In the genomic region with DNA sequence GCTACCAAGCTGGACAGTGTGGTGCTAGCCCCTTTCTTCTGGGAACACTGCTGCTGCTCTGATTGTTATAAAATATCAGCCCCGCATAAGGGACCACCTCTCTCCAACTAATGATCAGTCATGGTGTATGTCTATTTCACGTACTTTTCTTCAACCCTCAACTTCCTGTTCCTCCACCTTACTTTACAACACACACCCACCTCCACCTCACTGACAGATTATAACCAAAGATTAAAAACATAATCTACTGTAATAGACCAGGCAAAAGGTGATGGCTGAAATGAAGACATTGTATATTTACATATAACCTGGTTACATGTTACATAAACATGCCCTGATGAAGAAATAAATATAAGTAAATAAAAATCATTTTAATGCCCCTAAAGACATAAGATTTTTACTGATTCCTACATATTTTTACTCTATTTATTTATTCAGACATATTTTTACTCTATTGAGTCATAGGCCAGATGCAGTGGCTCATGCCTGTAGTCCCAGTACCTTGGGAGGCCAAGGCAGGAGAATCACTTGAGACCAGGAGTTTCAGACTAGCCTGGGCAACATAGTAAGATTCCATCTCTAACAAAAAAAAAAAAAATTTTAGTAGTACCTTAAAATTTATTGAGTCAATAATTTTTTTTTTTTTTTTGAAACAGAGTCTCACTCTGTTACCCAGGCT, we compare ENCODE assay signal across 21 cellular contexts. TPM values are rescaled to one million over a fixed set of nuclear protein-coding genes. Genes with fewer than 3 reads are reported as not detected.
DNase-seq lines count a peak whose midpoint lies in the region; ATAC-seq and TF ChIP-seq lines count a peak whose summit lies in the region.
"Had no signal": no experiment of that assay in that cellular context is flagged by ENCODE, and none has a peak within 500 bp of the region (broad histone marks: within the 10 kb centered on the region; RNA-seq: fewer than 3 reads in every experiment).

No MANE protein-coding gene starts in this region.

- CTCF ChIA-PET in CD4-positive, alpha-beta T cell (lab: Charles Lee), result no interaction called here

- H3K4me1 Mint-ChIP-seq in CD4-positive, alpha-beta T cell (ENCODE audit: low read depth), result peaks cover 38% of the 10 kb centered on the region
- H3K4me1 Mint-ChIP-seq in activated T-helper 2 cell treated with anti-CD3 and anti-CD28 coated beads, Interferon-gamma antibody, Interleukin-2, Interleukin-4, amounts not matched to agents 10 μg/mL and 5 μg/mL and 100 μg/mL, durations not matched to agents 14 hours and 24 hours and 36 hours (ENCODE audit: low read depth), result peaks cover 35% of the 10 kb centered on the region

- no peaks in the 10 kb centered on the region for H3K27me3 Mint-ChIP-seq in CD4-positive, alpha-beta T cell
- no peaks in the 10 kb centered on the region for H3K27me3 Mint-ChIP-seq in activated T-helper 2 cell treated with anti-CD3 and anti-CD28 coated beads, Interferon-gamma antibody, Interleukin-2, Interleukin-4, amounts not matched to agents 10 μg/mL and 5 μg/mL and 100 μg/mL, durations not matched to agents 14 hours and 24 hours and 36 hours (ENCODE audit: low read depth)
- H3K27me3 Mint-ChIP-seq: B cell had no signal

- TF ChIP-seq CTCF in CD4-positive, alpha-beta T cell (IDR thresholded peaks at IDR 0.05), result no peak

- no peaks in the 10 kb centered on the region for H3K4me1 ChIP-seq in muscle layer of colon (ENCODE audit: insufficient read depth, low read length)

- H3K36me3 ChIP-seq in muscle layer of colon (ENCODE audit: insufficient read depth, low read length), result no peaks in the 10 kb centered on the region

- H3K9me3 Mint-ChIP-seq in CD4-positive, alpha-beta T cell, result no peaks in the 10 kb centered on the region
- peaks cover 9% of the 10 kb centered on the region for H3K9me3 Mint-ChIP-seq in activated T-helper 2 cell treated with anti-CD3 and anti-CD28 coated beads, Interferon-gamma antibody, Interleukin-2, Interleukin-4, amounts not matched to agents 10 μg/mL and 5 μg/mL and 100 μg/mL, durations not matched to agents 14 hours and 24 hours and 36 hours

- peak overlapping the region; percentile 11 for H3K4me3 Mint-ChIP-seq in CD4-positive, alpha-beta T cell
- no peak overlapping the region for H3K4me3 Mint-ChIP-seq in activated T-helper 2 cell treated with anti-CD3 and anti-CD28 coated beads, Interferon-gamma antibody, Interleukin-2, Interleukin-4, amounts not matched to agents 10 μg/mL and 5 μg/mL and 100 μg/mL, durations not matched to agents 14 hours and 24 hours and 36 hours (ENCODE audit: low read depth)
- H3K4me3 Mint-ChIP-seq: B cell had no signal

- no peak overlapping the region for H3K4me3 ChIP-seq in muscle layer of colon (ENCODE audit: low read depth in 1 of 2, low read length in 2 of 2)
- H3K4me3 ChIP-seq: cardiac muscle cell had no signal

- no peak overlapping the region for H3K27ac ChIP-seq in CD4-positive, alpha-beta T cell (ENCODE audit: low read depth, low read length)
- H3K27ac ChIP-seq in muscle layer of colon (ENCODE audit: low read depth, low read length), result peak overlapping the region; percentile 13
- H3K27ac ChIP-seq: cardiac muscle cell had no signal

- H3K9me3 ChIP-seq in CD4-positive, alpha-beta T cell (ENCODE audit: control insufficient read depth, low read length), result no peaks in the 10 kb centered on the region
- H3K9me3 ChIP-seq in muscle layer of colon (ENCODE audit: low read length), result no peaks in the 10 kb centered on the region

- POLR2A ChIA-PET in CD4-positive, alpha-beta T cell (lab: Charles Lee), result no interaction called here

- peak; percentile 95 for ATAC-seq in CD4-positive, alpha-beta T cell (ENCODE audit: poor library complexity)
- no peak for ATAC-seq in GM19035 (IDR thresholded peaks at IDR 0.05; ENCODE audit: unreplicated experiment)
- ATAC-seq in HG02610 (IDR thresholded peaks at IDR 0.05; ENCODE audit: unreplicated experiment), result no peak
- ATAC-seq in GM18511 (IDR thresholded peaks at IDR 0.05; ENCODE audit: unreplicated experiment), result no peak

- intact Hi-C loops in CD4-positive, alpha-beta T cell (cut with DNase I, micrococcal nuclease), result loop anchor here in 1 of 2 experiments (5.0 kb wide), 1 partner anchor 42 kb away; no protein-coding TSS in a partner anchor
- intact Hi-C loops in activated T-helper 2 cell treated with anti-CD3 and anti-CD28 coated beads, Interferon-gamma antibody, Interleukin-2, Interleukin-4, amounts not matched to agents 10 μg/mL and 5 μg/mL and 100 μg/mL, durations not matched to agents 14 hours and 24 hours and 36 hours (cut with micrococcal nuclease), result loop anchor here (1.0 to 2.0 kb wide), 3 partner anchors 23 to 68 kb away; no protein-coding TSS in a partner anchor

- no peaks in the 10 kb centered on the region for H3K27me3 ChIP-seq in CD4-positive, alpha-beta T cell (ENCODE audit: control insufficient read depth, insufficient read depth, low read length)
- no peaks in the 10 kb centered on the region for H3K27me3 ChIP-seq in muscle layer of colon (ENCODE audit: control insufficient read depth in 1 of 2, insufficient read depth in 2 of 2, low read length in 2 of 2)
- H3K27me3 ChIP-seq: cardiac muscle cell had no signal

- H3K9ac ChIP-seq in muscle layer of colon (ENCODE audit: low read length), result no peak overlapping the region

- peak overlapping the region; percentile 6 for H3K27ac Mint-ChIP-seq in CD4-positive, alpha-beta T cell
- peak overlapping the region; percentile 73 for H3K27ac Mint-ChIP-seq in activated T-helper 2 cell treated with anti-CD3 and anti-CD28 coated beads, Interferon-gamma antibody, Interleukin-2, Interleukin-4, amounts not matched to agents 10 μg/mL and 5 μg/mL and 100 μg/mL, durations not matched to agents 14 hours and 24 hours and 36 hours
- H3K27ac Mint-ChIP-seq: B cell had no signal

- DNase-seq in CD4-positive, alpha-beta T cell, result no peak
- peak; percentile 34 for DNase-seq in EL
- DNase-seq in activated T-helper 2 cell treated with anti-CD3 and anti-CD28 coated beads, Interferon-gamma antibody, Interleukin-2, Interleukin-4, amounts not matched to agents 10 μg/mL and 5 μg/mL and 100 μg/mL, durations not matched to agents 14 hours and 24 hours and 36 hours (ENCODE audit: low spot score), result no peak
- DNase-seq in NCI-H446 treated with DMSO at 0.1 percent for 48 hours (lab: John Stamatoyannopoulos, UW), result no peak
- DNase-seq: activated CD4-positive, alpha-beta T cell treated with anti-CD3 and anti-CD28 coated beads for 4 hours; activated gamma-delta T cell; DMS53; effector CD8-positive, alpha-beta T cell; H7; Kasumi-1; NCI-H1436 treated with DMSO at 0.1 percent for 48 hours; NCI-H2227 treated with DMSO at 0.1 percent for 48 hours; nucleus accumbens; stimulated activated CD4-positive, alpha-beta T cell treated with anti-CD3 and anti-CD28 coated beads, Interleukin-4, amount 100 ng/mL, for 4 hours; trophoblast cell had no signal

- peaks cover 21% of the 10 kb centered on the region for H3K36me3 Mint-ChIP-seq in CD4-positive, alpha-beta T cell (ENCODE audit: low read depth)
- H3K36me3 Mint-ChIP-seq in activated T-helper 2 cell treated with anti-CD3 and anti-CD28 coated beads, Interferon-gamma antibody, Interleukin-2, Interleukin-4, amounts not matched to agents 10 μg/mL and 5 μg/mL and 100 μg/mL, durations not matched to agents 14 hours and 24 hours and 36 hours (ENCODE audit: low read depth), result peaks cover 68% of the 10 kb centered on the region

RNA-seq across cellular contexts. Expression of a gene that starts 12.8 kb away (rescaled TPM):
- 1 to 10 TPM; 7.9 to 9.5 TPM for total RNA-seq in CD4-positive, alpha-beta T cell
- total RNA-seq in activated T-helper 2 cell treated with anti-CD3 and anti-CD28 coated beads, Interferon-gamma antibody, Interleukin-2, Interleukin-4, amounts not matched to agents 10 μg/mL and 5 μg/mL and 100 μg/mL, durations not matched to agents 14 hours and 24 hours and 36 hours, result 46.0 and 46.3 TPM in 2 replicates
